In the genomic region with DNA sequence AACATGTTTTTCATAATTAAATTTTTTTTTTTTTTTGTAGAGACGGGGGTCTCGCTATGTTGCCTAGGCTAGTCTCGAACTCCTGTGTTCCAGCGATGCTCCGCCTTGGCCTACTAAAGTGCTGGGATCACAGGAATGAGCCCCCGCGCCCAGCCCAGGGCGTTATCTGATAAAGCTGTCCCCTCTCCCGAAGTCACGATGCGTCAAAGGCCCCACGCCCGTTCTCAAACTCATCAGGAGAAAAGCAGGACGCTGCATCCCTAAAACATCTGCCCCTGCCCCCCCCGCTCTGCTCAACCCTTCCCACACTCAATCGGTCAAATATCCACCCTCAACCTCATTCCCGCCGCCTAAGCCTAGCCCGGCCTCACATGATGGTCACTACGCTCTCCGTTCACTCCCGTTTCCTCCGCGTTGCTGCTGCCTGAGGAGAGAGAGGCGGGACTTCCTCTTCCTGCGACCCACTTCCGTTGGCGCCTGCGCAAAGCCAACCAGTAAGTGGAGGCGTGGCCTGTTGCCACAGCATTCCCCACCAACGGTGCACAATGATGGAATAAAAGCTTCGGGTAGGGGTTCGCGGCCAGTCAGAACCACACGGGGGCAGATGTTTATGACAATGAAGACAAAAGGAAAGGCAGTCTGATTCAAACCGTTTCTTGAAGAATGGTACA, we compare ENCODE assay signal across 1 cellular context.
TF ChIP-seq lines count a peak whose summit lies in the region.

A gene (minus strand): TSS at position 438 of the 671 bp plus-strand sequence. CDS start 65 bp downstream, at position 373.

TF ChIP-seq in HepG2, 621 proteins besides CTCF, POLR2A, EP300 and RAD21 (continued from another document and continues in another):
- TF ChIP-seq, protein P1, sequence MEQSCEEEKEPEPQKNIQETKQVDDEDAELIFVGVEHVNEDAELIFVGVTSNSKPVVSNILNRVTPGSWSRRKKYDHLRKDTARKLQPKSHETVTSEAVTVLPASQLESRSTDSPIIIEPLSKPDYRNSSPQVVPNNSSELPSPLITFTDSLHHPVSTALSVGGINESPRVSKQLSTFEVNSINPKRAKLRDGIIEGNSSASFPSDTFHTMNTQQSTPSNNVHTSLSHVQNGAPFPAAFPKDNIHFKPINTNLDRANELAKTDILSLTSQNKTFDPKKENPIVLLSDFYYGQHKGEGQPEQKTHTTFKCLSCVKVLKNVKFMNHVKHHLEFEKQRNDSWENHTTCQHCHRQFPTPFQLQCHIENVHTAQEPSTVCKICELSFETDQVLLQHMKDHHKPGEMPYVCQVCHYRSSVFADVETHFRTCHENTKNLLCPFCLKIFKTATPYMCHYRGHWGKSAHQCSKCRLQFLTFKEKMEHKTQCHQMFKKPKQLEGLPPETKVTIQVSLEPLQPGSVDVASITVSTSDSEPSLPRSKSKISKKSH (CRISPR knock-in tag; IDR thresholded peaks at IDR 0.05; ENCODE audit: borderline replicate concordance): no peak
- no peak for TF ChIP-seq ZNF792 (CRISPR knock-in tag; IDR thresholded peaks at IDR 0.05)
- no peak for TF ChIP-seq GLI4 (CRISPR knock-in tag; IDR thresholded peaks at IDR 0.05; ENCODE audit: borderline replicate concordance)
- TF ChIP-seq, protein P2, sequence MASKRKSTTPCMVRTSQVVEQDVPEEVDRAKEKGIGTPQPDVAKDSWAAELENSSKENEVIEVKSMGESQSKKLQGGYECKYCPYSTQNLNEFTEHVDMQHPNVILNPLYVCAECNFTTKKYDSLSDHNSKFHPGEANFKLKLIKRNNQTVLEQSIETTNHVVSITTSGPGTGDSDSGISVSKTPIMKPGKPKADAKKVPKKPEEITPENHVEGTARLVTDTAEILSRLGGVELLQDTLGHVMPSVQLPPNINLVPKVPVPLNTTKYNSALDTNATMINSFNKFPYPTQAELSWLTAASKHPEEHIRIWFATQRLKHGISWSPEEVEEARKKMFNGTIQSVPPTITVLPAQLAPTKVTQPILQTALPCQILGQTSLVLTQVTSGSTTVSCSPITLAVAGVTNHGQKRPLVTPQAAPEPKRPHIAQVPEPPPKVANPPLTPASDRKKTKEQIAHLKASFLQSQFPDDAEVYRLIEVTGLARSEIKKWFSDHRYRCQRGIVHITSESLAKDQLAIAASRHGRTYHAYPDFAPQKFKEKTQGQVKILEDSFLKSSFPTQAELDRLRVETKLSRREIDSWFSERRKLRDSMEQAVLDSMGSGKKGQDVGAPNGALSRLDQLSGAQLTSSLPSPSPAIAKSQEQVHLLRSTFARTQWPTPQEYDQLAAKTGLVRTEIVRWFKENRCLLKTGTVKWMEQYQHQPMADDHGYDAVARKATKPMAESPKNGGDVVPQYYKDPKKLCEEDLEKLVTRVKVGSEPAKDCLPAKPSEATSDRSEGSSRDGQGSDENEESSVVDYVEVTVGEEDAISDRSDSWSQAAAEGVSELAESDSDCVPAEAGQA (IDR thresholded peaks at IDR 0.05; ENCODE audit: low read depth): no peak
- TF ChIP-seq, protein P2 (CRISPR knock-in tag; IDR thresholded peaks at IDR 0.05; ENCODE audit: borderline replicate concordance): no peak
- TF ChIP-seq IRF2 (CRISPR knock-in tag; IDR thresholded peaks at IDR 0.05): peak; percentile 60; the same call in 1 of the 2 replicates
- TF ChIP-seq JUND (CRISPR knock-in tag; IDR thresholded peaks at IDR 0.05): no peak
- no peak for TF ChIP-seq NFYB (CRISPR knock-in tag; IDR thresholded peaks at IDR 0.05)
- no peak; the same call in 1 of the 2 replicates for TF ChIP-seq CBFB (CRISPR knock-in tag; IDR thresholded peaks at IDR 0.05)
- TF ChIP-seq, protein P3, sequence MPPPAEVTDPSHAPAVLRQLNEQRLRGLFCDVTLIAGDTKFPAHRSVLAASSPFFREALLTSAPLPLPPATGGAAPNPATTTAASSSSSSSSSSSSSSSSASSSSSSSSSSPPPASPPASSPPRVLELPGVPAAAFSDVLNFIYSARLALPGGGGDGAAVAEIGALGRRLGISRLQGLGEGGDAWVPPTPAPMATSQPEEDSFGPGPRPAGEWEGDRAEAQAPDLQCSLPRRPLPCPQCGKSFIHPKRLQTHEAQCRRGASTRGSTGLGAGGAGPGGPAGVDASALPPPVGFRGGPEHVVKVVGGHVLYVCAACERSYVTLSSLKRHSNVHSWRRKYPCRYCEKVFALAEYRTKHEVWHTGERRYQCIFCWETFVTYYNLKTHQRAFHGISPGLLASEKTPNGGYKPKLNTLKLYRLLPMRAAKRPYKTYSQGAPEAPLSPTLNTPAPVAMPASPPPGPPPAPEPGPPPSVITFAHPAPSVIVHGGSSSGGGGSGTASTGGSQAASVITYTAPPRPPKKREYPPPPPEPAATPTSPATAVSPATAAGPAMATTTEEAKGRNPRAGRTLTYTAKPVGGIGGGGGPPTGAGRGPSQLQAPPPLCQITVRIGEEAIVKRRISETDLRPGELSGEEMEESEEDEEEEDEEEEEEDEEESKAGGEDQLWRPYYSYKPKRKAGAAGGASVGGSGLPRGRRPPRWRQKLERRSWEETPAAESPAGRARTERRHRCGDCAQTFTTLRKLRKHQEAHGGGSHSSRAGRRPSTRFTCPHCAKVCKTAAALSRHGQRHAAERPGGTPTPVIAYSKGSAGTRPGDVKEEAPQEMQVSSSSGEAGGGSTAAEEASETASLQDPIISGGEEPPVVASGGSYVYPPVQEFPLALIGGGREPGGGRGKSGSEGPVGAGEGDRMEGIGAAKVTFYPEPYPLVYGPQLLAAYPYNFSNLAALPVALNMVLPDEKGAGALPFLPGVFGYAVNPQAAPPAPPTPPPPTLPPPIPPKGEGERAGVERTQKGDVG (CRISPR knock-in tag; IDR thresholded peaks at IDR 0.05; ENCODE audit: borderline replicate concordance): no peak
- TF ChIP-seq SMAD1 (CRISPR knock-in tag; IDR thresholded peaks at IDR 0.05; ENCODE audit: borderline replicate concordance, low read depth): no peak
- TF ChIP-seq, protein P4, sequence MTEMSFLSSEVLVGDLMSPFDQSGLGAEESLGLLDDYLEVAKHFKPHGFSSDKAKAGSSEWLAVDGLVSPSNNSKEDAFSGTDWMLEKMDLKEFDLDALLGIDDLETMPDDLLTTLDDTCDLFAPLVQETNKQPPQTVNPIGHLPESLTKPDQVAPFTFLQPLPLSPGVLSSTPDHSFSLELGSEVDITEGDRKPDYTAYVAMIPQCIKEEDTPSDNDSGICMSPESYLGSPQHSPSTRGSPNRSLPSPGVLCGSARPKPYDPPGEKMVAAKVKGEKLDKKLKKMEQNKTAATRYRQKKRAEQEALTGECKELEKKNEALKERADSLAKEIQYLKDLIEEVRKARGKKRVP (CRISPR knock-in tag; IDR thresholded peaks at IDR 0.05): no peak
- no peak for TF ChIP-seq ZBTB1 (CRISPR knock-in tag; IDR thresholded peaks at IDR 0.05; ENCODE audit: borderline replicate concordance)
- TF ChIP-seq FOXA3 (CRISPR knock-in tag; IDR thresholded peaks at IDR 0.05): peak; percentile 45; the same call in 1 of the 2 replicates
- no peak for TF ChIP-seq ZNF224 (CRISPR knock-in tag; IDR thresholded peaks at IDR 0.05)
- TF ChIP-seq ZBTB7A (CRISPR knock-in tag; IDR thresholded peaks at IDR 0.05): no peak
- no peak for TF ChIP-seq ATRX (CRISPR knock-in tag; IDR thresholded peaks at IDR 0.05; ENCODE audit: borderline replicate concordance)
- TF ChIP-seq, protein P5, sequence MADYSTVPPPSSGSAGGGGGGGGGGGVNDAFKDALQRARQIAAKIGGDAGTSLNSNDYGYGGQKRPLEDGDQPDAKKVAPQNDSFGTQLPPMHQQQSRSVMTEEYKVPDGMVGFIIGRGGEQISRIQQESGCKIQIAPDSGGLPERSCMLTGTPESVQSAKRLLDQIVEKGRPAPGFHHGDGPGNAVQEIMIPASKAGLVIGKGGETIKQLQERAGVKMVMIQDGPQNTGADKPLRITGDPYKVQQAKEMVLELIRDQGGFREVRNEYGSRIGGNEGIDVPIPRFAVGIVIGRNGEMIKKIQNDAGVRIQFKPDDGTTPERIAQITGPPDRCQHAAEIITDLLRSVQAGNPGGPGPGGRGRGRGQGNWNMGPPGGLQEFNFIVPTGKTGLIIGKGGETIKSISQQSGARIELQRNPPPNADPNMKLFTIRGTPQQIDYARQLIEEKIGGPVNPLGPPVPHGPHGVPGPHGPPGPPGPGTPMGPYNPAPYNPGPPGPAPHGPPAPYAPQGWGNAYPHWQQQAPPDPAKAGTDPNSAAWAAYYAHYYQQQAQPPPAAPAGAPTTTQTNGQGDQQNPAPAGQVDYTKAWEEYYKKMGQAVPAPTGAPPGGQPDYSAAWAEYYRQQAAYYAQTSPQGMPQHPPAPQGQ (CRISPR knock-in tag; IDR thresholded peaks at IDR 0.05; ENCODE audit: borderline replicate concordance): no peak
- TF ChIP-seq HNRNPL (IDR thresholded peaks at IDR 0.05; ENCODE audit: low read depth, low read length): no peak
- TF ChIP-seq HDAC2 (CRISPR knock-in tag; IDR thresholded peaks at IDR 0.05): no peak
- TF ChIP-seq ZIK1 (CRISPR knock-in tag; IDR thresholded peaks at IDR 0.05; ENCODE audit: borderline replicate concordance, low read depth): no peak
- TF ChIP-seq ZNF251 (CRISPR knock-in tag; IDR thresholded peaks at IDR 0.05): no peak
- no peak for TF ChIP-seq MED13 (CRISPR knock-in tag; IDR thresholded peaks at IDR 0.05)
- peak; percentile 61; the same call in 1 of the 2 replicates for TF ChIP-seq ZNF569 (CRISPR knock-in tag; IDR thresholded peaks at IDR 0.05; ENCODE audit: borderline replicate concordance)
- no peak for TF ChIP-seq MLLT10 (CRISPR knock-in tag; IDR thresholded peaks at IDR 0.05)
- no peak for TF ChIP-seq SIX4 (CRISPR knock-in tag; IDR thresholded peaks at IDR 0.05)
- TF ChIP-seq ZSCAN9 (CRISPR knock-in tag; IDR thresholded peaks at IDR 0.05; ENCODE audit: borderline replicate concordance): 0 out of 2 replicates have a peak, but pooled peaks have one; percentile 24
- TF ChIP-seq, protein P6, sequence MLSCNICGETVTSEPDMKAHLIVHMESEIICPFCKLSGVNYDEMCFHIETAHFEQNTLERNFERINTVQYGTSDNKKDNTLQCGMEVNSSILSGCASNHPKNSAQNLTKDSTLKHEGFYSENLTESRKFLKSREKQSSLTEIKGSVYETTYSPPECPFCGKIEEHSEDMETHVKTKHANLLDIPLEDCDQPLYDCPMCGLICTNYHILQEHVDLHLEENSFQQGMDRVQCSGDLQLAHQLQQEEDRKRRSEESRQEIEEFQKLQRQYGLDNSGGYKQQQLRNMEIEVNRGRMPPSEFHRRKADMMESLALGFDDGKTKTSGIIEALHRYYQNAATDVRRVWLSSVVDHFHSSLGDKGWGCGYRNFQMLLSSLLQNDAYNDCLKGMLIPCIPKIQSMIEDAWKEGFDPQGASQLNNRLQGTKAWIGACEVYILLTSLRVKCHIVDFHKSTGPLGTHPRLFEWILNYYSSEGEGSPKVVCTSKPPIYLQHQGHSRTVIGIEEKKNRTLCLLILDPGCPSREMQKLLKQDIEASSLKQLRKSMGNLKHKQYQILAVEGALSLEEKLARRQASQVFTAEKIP (CRISPR knock-in tag; IDR thresholded peaks at IDR 0.05; ENCODE audit: borderline replicate concordance): no peak
- no peak for TF ChIP-seq BRD4 (CRISPR knock-in tag; IDR thresholded peaks at IDR 0.05)
- no peak for TF ChIP-seq FOXM1 (CRISPR knock-in tag; IDR thresholded peaks at IDR 0.05)
- TF ChIP-seq KLF6 (CRISPR knock-in tag; IDR thresholded peaks at IDR 0.05): no peak
- no peak for TF ChIP-seq TCF7 (IDR thresholded peaks at IDR 0.05; ENCODE audit: low read depth)
- TF ChIP-seq GATAD1 (CRISPR knock-in tag; IDR thresholded peaks at IDR 0.05): peak; percentile 94
- TF ChIP-seq TP53 (CRISPR knock-in tag; conservative IDR thresholded peaks at IDR 0.05): no peak; the same call in 1 of the 2 replicates
- no peak for TF ChIP-seq TBP (CRISPR knock-in tag; IDR thresholded peaks at IDR 0.05)
- peak; percentile 54 for TF ChIP-seq REPIN1 (CRISPR knock-in tag; IDR thresholded peaks at IDR 0.05; ENCODE audit: borderline replicate concordance, low read depth)
